2 cellular contexts compared by ENCODE assay signal in the genomic region with DNA sequence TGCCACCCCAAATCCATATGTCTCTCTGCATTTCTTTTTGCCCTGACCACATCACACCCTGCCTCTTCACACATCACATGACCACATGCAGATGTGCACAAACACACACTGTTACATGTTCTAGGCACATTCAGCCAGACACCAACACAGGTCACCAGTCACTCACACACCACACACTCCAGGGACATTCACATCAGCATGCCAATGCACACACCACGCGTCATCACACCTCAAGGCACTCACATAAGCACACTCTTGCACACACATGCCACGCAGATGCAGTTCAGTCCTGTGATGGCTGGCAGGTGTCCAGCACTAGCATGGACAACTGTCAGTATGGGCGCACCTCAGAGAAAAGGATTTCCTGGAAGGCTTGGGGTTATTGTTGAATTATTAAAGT.
TF ChIP-seq lines count a peak whose summit lies in the region.

No MANE protein-coding gene starts in this region.

TF ChIP-seq in SK-N-SH, 30 proteins besides CTCF, POLR2A, EP300 and RAD21 (continued from another document):
- TF ChIP-seq, protein P1, sequence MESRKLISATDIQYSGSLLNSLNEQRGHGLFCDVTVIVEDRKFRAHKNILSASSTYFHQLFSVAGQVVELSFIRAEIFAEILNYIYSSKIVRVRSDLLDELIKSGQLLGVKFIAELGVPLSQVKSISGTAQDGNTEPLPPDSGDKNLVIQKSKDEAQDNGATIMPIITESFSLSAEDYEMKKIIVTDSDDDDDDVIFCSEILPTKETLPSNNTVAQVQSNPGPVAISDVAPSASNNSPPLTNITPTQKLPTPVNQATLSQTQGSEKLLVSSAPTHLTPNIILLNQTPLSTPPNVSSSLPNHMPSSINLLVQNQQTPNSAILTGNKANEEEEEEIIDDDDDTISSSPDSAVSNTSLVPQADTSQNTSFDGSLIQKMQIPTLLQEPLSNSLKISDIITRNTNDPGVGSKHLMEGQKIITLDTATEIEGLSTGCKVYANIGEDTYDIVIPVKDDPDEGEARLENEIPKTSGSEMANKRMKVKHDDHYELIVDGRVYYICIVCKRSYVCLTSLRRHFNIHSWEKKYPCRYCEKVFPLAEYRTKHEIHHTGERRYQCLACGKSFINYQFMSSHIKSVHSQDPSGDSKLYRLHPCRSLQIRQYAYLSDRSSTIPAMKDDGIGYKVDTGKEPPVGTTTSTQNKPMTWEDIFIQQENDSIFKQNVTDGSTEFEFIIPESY (IDR thresholded peaks at IDR 0.05; ENCODE audit: borderline replicate concordance, low read depth), result no peak
- no peak for TF ChIP-seq GABPA (IDR thresholded peaks at IDR 0.05; ENCODE audit: low read depth)
- no peak for TF ChIP-seq MAX (IDR thresholded peaks at IDR 0.05; ENCODE audit: low read depth)
- no peak for TF ChIP-seq MEF2A (IDR thresholded peaks at IDR 0.05; ENCODE audit: borderline replicate concordance, low read depth)
- TF ChIP-seq CHD2 (IDR thresholded peaks at IDR 0.05; ENCODE audit: low read length, partially characterized antibody), result no peak
- no peak for TF ChIP-seq TCF12 (IDR thresholded peaks at IDR 0.05)
- TF ChIP-seq, protein P2, sequence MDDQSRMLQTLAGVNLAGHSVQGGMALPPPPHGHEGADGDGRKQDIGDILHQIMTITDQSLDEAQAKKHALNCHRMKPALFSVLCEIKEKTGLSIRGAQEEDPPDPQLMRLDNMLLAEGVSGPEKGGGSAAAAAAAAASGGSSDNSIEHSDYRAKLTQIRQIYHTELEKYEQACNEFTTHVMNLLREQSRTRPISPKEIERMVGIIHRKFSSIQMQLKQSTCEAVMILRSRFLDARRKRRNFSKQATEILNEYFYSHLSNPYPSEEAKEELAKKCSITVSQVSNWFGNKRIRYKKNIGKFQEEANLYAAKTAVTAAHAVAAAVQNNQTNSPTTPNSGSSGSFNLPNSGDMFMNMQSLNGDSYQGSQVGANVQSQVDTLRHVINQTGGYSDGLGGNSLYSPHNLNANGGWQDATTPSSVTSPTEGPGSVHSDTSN (IDR thresholded peaks at IDR 0.05), result no peak
- no peak for TF ChIP-seq REST (IDR thresholded peaks at IDR 0.05; ENCODE audit: low read depth, low read length)
- TF ChIP-seq, protein P3, sequence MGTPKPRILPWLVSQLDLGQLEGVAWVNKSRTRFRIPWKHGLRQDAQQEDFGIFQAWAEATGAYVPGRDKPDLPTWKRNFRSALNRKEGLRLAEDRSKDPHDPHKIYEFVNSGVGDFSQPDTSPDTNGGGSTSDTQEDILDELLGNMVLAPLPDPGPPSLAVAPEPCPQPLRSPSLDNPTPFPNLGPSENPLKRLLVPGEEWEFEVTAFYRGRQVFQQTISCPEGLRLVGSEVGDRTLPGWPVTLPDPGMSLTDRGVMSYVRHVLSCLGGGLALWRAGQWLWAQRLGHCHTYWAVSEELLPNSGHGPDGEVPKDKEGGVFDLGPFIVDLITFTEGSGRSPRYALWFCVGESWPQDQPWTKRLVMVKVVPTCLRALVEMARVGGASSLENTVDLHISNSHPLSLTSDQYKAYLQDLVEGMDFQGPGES (IDR thresholded peaks at IDR 0.05; ENCODE audit: low read depth, low read length), result no peak
- no peak for TF ChIP-seq JUND (IDR thresholded peaks at IDR 0.05)
- TF ChIP-seq YY1 (IDR thresholded peaks at IDR 0.05; ENCODE audit: low read depth), result no peak
- no peak for TF ChIP-seq SMC3 (IDR thresholded peaks at IDR 0.05; ENCODE audit: low read depth, low read length)
- no peak for TF ChIP-seq NFIC (IDR thresholded peaks at IDR 0.05; ENCODE audit: borderline replicate concordance)

TF ChIP-seq in SK-N-SH treated with all-trans-retinoic acid at 6 μM for 48 hours, 23 proteins besides CTCF, POLR2A, EP300 and RAD21 (continued from another document):
- no peak for TF ChIP-seq ESRRG (CRISPR knock-in tag; IDR thresholded peaks at IDR 0.05)
- TF ChIP-seq PPARA (CRISPR knock-in tag; IDR thresholded peaks at IDR 0.05; ENCODE audit: borderline replicate concordance), result no peak
- no peak for TF ChIP-seq ZFP3 (CRISPR knock-in tag; IDR thresholded peaks at IDR 0.05)
- TF ChIP-seq CSDC2 (CRISPR knock-in tag; IDR thresholded peaks at IDR 0.05), result no peak
- no peak for TF ChIP-seq ZNF8 (CRISPR knock-in tag; IDR thresholded peaks at IDR 0.05)
- TF ChIP-seq TSHZ2 (CRISPR knock-in tag; IDR thresholded peaks at IDR 0.05), result no peak
- no peak for TF ChIP-seq CREB5 (CRISPR knock-in tag; IDR thresholded peaks at IDR 0.05; ENCODE audit: low read depth)
- TF ChIP-seq OSR1 (CRISPR knock-in tag; IDR thresholded peaks at IDR 0.05), result no peak
- no peak for TF ChIP-seq ARNTL (CRISPR knock-in tag; IDR thresholded peaks at IDR 0.05; ENCODE audit: borderline replicate concordance, low read depth)
- TF ChIP-seq TOX (CRISPR knock-in tag; IDR thresholded peaks at IDR 0.05; ENCODE audit: borderline replicate concordance), result no peak
- TF ChIP-seq BACH2 (CRISPR knock-in tag; IDR thresholded peaks at IDR 0.05; ENCODE audit: borderline replicate concordance), result no peak
- TF ChIP-seq ZC3H10 (CRISPR knock-in tag; IDR thresholded peaks at IDR 0.05), result no peak
